14 cellular contexts compared by ENCODE assay signal in the genomic region with DNA sequence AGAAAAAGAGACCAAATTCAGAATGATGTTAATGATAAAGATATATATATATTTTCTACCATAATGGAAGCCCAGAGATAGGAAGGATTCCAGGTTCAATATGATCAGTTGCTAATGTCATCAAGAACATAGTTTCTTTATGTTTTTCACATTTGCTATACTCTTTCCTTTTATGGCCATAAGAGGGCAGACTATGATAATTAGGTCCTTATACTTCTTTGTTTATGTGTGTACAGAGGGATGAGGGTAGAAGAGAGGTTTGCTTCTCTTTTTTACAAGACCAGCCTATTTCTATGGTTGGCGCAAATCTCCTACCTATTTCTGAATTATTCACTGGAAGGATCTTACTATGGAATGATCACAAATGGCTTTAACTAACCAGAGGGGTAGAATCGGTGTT. TPM values are rescaled to one million over a fixed set of nuclear protein-coding genes. Genes with fewer than 3 reads are reported as not detected.
A peak's percentile ranks its signal among the peaks of the same experiment; 100 is the strongest.
DNase-seq lines count a peak whose midpoint lies in the region; ATAC-seq, FAIRE-seq and TF ChIP-seq lines count a peak whose summit lies in the region.
"Not testable (repeated sequence)": the region's sequence is repeated elsewhere in the genome, so short reads cannot be mapped to it uniquely, and the experiment has no call there.
"Had no signal": no experiment of that assay in that cellular context is flagged by ENCODE, and none has a peak within 500 bp of the region (broad histone marks: within the 10 kb centered on the region; RNA-seq: fewer than 3 reads in every experiment).

No MANE protein-coding gene starts in this region.

- H2AFZ ChIP-seq in HCT116 (ENCODE audit: low read depth, low read length, poor library complexity, severe bottlenecking); IMR-90 (replicated peaks; ENCODE audit: low read length, poor library complexity); PC-3 (ENCODE audit: low read length); GM12878 (ENCODE audit: control insufficient read depth, low read depth, low read length): not testable (repeated sequence)

- not testable (repeated sequence) for H3K18ac ChIP-seq in IMR-90 (ENCODE audit: low read depth, low read length)

- H3K9me2 ChIP-seq in HCT116 (ENCODE audit: insufficient read depth); PC-3 (replicated peaks; ENCODE audit: low read length): not testable (repeated sequence)

- H3K36me3 Mint-ChIP-seq in chondrocyte (ENCODE audit: low read depth), result not testable (repeated sequence)

- H2AK5ac ChIP-seq in IMR-90 (ENCODE audit: low read depth, low read length), result not testable (repeated sequence)

- not testable (repeated sequence) for H3K9me3 Mint-ChIP-seq in chondrocyte (ENCODE audit: low read depth)

- TF ChIP-seq CTCF in HCT116 (IDR thresholded peaks at IDR 0.05 in 2 of 3, conservative IDR thresholded peaks at IDR 0.05 in 1 of 3; ENCODE audit: borderline replicate concordance in 1 of 3, insufficient read depth in 1 of 3, low read depth in 2 of 3, low read length in 2 of 3); IMR-90 (conservative IDR thresholded peaks at IDR 0.05; ENCODE audit: low read depth, low read length); PC-3 (conservative IDR thresholded peaks at IDR 0.05; ENCODE audit: low read depth, low read length); GM12878 (IDR thresholded peaks at IDR 0.05 in 2 of 3, conservative IDR thresholded peaks at IDR 0.05 in 1 of 3; ENCODE audit: control insufficient read depth in 2 of 3, extremely low read depth in 1 of 3, insufficient read depth in 1 of 3, low read depth in 3 of 3, low read length in 3 of 3): not testable (repeated sequence)
- peak; percentile 24 for TF ChIP-seq CTCF in chondrocyte (IDR thresholded peaks at IDR 0.05)

- H3K9me1 ChIP-seq in IMR-90 (ENCODE audit: insufficient read depth, low read length), result not testable (repeated sequence)

- intact Hi-C loops in HCT116 (cut with micrococcal nuclease); IMR-90 (cut with micrococcal nuclease); PC-3 (cut with micrococcal nuclease); GM12878 (cut with micrococcal nuclease; ENCODE audit: unreplicated experiment): not testable (repeated sequence)

- H2BK20ac ChIP-seq in IMR-90 (ENCODE audit: low read depth, low read length), result not testable (repeated sequence)

- H4K5ac ChIP-seq in IMR-90 (ENCODE audit: low read depth, low read length), result not testable (repeated sequence)

- H3K4ac ChIP-seq in IMR-90 (ENCODE audit: low read depth, low read length), result not testable (repeated sequence)

- not testable (repeated sequence) for DNase-seq in HCT116 (ENCODE audit: low read depth, low spot score); IMR-90; PC-3; RCC 7860 (ENCODE audit: low spot score); GM12878 (ENCODE audit: low read depth, low spot score); chondrocyte (ENCODE audit: low spot score)

- H3K79me2 ChIP-seq in HCT116 (ENCODE audit: insufficient read depth, low read length); PC-3 (ENCODE audit: low read length); GM12878 (ENCODE audit: control insufficient read depth, insufficient read depth, low read length): not testable (repeated sequence)

- H3K23ac ChIP-seq in IMR-90 (ENCODE audit: low read depth, low read length), result not testable (repeated sequence)

- not testable (repeated sequence) for H3K4me3 Mint-ChIP-seq in chondrocyte (ENCODE audit: unreplicated experiment)

- dilution Hi-C loops in IMR-90 (cut with HindIII; ENCODE audit: low sequenced_read_pairs, unreplicated experiment), result not testable (repeated sequence)

- H3K14ac ChIP-seq in IMR-90 (replicated peaks; ENCODE audit: low read depth, low read length), result not testable (repeated sequence)

- ATAC-seq in HCT116, result peak; percentile 69
- ATAC-seq in IMR-90 (ENCODE audit: low read depth), result peak; percentile 72
- ATAC-seq in PC-3, result peak; percentile 49; the same call in 1 of the 2 replicates
- peak; percentile 54; the same call in 1 of the 3 replicates for ATAC-seq in SK-N-SH treated with all-trans-retinoic acid at 6 μM for 48 hours
- 0 out of 3 replicates have a peak, but pooled peaks have one; percentile 22 for ATAC-seq in GM12878

- not testable (repeated sequence) for H3K27me3 ChIP-seq in HCT116 (ENCODE audit: insufficient read depth, low read length); IMR-90 (ENCODE audit: control insufficient read depth, insufficient read depth, low read length); PC-3 (ENCODE audit: low read length); GM12878 (replicated peaks in 1 of 2; ENCODE audit: control insufficient read depth in 2 of 2, insufficient read depth in 2 of 2, low read length in 1 of 2)

- H3K4me1 Mint-ChIP-seq in chondrocyte (ENCODE audit: low read depth), result not testable (repeated sequence)

- CTCF ChIA-PET in HCT116 (lab: Charles Lee); IMR-90 (lab: Yijun Ruan, JAX); PC-3 (lab: Charles Lee); GM12878 (lab: Yijun Ruan, JAX): not testable (repeated sequence)

- not testable (repeated sequence) for H3K9me3 ChIP-seq in HCT116 (ENCODE audit: control insufficient read depth in 1 of 2, insufficient read depth in 1 of 2, low read depth in 1 of 2, low read length in 2 of 2); IMR-90 (ENCODE audit: control insufficient read depth, insufficient read depth, low read length); PC-3 (ENCODE audit: low read length); GM12878 (replicated peaks; ENCODE audit: control insufficient read depth, insufficient read depth, low read length)

- not testable (repeated sequence) for H3K36me3 ChIP-seq in HCT116 (ENCODE audit: control insufficient read depth in 1 of 2, insufficient read depth in 2 of 2, low read length in 2 of 2); IMR-90 (ENCODE audit: control insufficient read depth, insufficient read depth, low read length); PC-3 (ENCODE audit: low read depth, low read length); GM12878 (ENCODE audit: control insufficient read depth in 2 of 2, insufficient read depth in 2 of 2, low read length in 1 of 2)

- H3K27ac ChIP-seq in HCT116 (ENCODE audit: low read depth, low read length); IMR-90 (ENCODE audit: insufficient read depth, low read length); PC-3 (ENCODE audit: low read length); GM12878 (ENCODE audit: control insufficient read depth, insufficient read depth): not testable (repeated sequence)

- H3K27me3 Mint-ChIP-seq in chondrocyte (ENCODE audit: low read depth), result not testable (repeated sequence)

- H2BK120ac ChIP-seq in IMR-90 (ENCODE audit: low read depth, low read length), result not testable (repeated sequence)

- H4K91ac ChIP-seq in IMR-90 (ENCODE audit: insufficient read depth, low read depth, low read length), result not testable (repeated sequence)

- not testable (repeated sequence) for H3K4me3 ChIP-seq in HCT116 (replicated peaks in 1 of 2; ENCODE audit: low read depth in 1 of 2, low read length in 2 of 2); IMR-90 (ENCODE audit: insufficient read depth, low read depth, low read length); PC-3 (ENCODE audit: low read length); GM12878

- H4K20me1 ChIP-seq in HCT116 (ENCODE audit: insufficient read depth); IMR-90 (ENCODE audit: insufficient read depth, low read length); PC-3 (ENCODE audit: low read length); GM12878 (ENCODE audit: control insufficient read depth, insufficient read depth): not testable (repeated sequence)

- BruUV-seq in HCT116 (replicated peaks; lab: Mats Ljungman, UMichigan); IMR-90 (replicated peaks; lab: Mats Ljungman, UMichigan); PC-3 (replicated peaks; lab: Mats Ljungman, UMichigan); GM12878 (replicated peaks; lab: Mats Ljungman, UMichigan): not testable (repeated sequence)

- H3K9ac ChIP-seq in HCT116 (ENCODE audit: low read length); IMR-90 (ENCODE audit: low read depth, low read length); PC-3 (ENCODE audit: low read length); GM12878 (ENCODE audit: control insufficient read depth, insufficient read depth, low read length): not testable (repeated sequence)

- TF ChIP-seq EP300 in GM12878 (IDR thresholded peaks at IDR 0.05; ENCODE audit: borderline replicate concordance in 1 of 2, control insufficient read depth in 1 of 2, low read depth in 2 of 2, low read length in 2 of 2), result not testable (repeated sequence)

- H3K4me1 ChIP-seq in HCT116 (ENCODE audit: control insufficient read depth in 1 of 2, insufficient read depth in 2 of 2, low read length in 2 of 2); IMR-90 (ENCODE audit: control insufficient read depth, insufficient read depth, low read length); PC-3 (ENCODE audit: insufficient read depth, low read length); GM12878 (ENCODE audit: control insufficient read depth, insufficient read depth, low read length): not testable (repeated sequence)

- WGBS in IMR-90 (ENCODE audit: extremely low coverage in 2 of 2, insufficient read length in 1 of 2), 2 experiments, result no CpG with 5 or more reads among the region's 2 CpGs
- 80% methylated on average over 2 of the region's 2 CpGs for WGBS in GM12878 (ENCODE audit: insufficient coverage, insufficient replicate concordance, low lambda C conversion rate, missing lambda C conversion rate)

- TF ChIP-seq POLR2A in HCT116 (IDR thresholded peaks at IDR 0.05; ENCODE audit: borderline replicate concordance, extremely low read depth, insufficient read depth, insufficient read length); IMR-90 (IDR thresholded peaks at IDR 0.05; ENCODE audit: low read depth, low read length); GM12878 (IDR thresholded peaks at IDR 0.05; ENCODE audit: low read depth, low read length): not testable (repeated sequence)

- POLR2A ChIA-PET in HCT116 (lab: Charles Lee); IMR-90 (lab: Charles Lee; ENCODE audit: unreplicated experiment); PC-3 (lab: Charles Lee; ENCODE audit: unreplicated experiment); GM12878 (lab: Charles Lee): not testable (repeated sequence)

- H2BK5ac ChIP-seq in IMR-90 (ENCODE audit: low read depth, low read length, poor library complexity, severe bottlenecking), result not testable (repeated sequence)

- RAD21 ChIA-PET in HCT116 (lab: Charles Lee; ENCODE audit: low non-redundant PET in 1 of 2, low total read pairs in 2 of 2, uncharacterized antibody in 2 of 2, unreplicated experiment in 2 of 2); GM12878 (lab: Charles Lee; ENCODE audit: unreplicated experiment): not testable (repeated sequence)

- not testable (repeated sequence) for H2AK9ac ChIP-seq in IMR-90 (replicated peaks; ENCODE audit: low read depth, low read length, poor library complexity)

- SMC1A ChIA-PET in GM12878 (lab: Charles Lee; ENCODE audit: uncharacterized antibody, unreplicated experiment), result not testable (repeated sequence)

- peak; percentile 70 for FAIRE-seq in RCC 7860 (lab: Jason Lieb, UNC)
- FAIRE-seq in GM12878 (lab: Jason Lieb, UNC), result not testable (repeated sequence)

- not testable (repeated sequence) for H3K4me2 ChIP-seq in HCT116 (ENCODE audit: low read length); IMR-90 (ENCODE audit: low read depth, low read length); PC-3 (ENCODE audit: low read length); GM12878 (ENCODE audit: control insufficient read depth, insufficient read depth)

- H3K27ac Mint-ChIP-seq in chondrocyte (ENCODE audit: unreplicated experiment), result not testable (repeated sequence)

- not testable (repeated sequence) for TF ChIP-seq RAD21 in HCT116 (IDR thresholded peaks at IDR 0.05; ENCODE audit: low read depth); IMR-90 (IDR thresholded peaks at IDR 0.05; ENCODE audit: low read length); GM12878 (IDR thresholded peaks at IDR 0.05; ENCODE audit: insufficient read depth, low read depth, low read length)

- not testable (repeated sequence) for H2BK15ac ChIP-seq in IMR-90 (ENCODE audit: low read depth, low read length)

- not testable (repeated sequence) for H4K8ac ChIP-seq in IMR-90 (ENCODE audit: low read depth in 2 of 2, low read length in 2 of 2)

- not testable (repeated sequence) for H3K56ac ChIP-seq in IMR-90 (ENCODE audit: extremely low read depth, insufficient read depth, low read length)

- H3K79me1 ChIP-seq in IMR-90 (ENCODE audit: low read depth in 1 of 2, low read length in 2 of 2), result not testable (repeated sequence)

- H3F3A ChIP-seq in PC-3 (ENCODE audit: low read length, unreplicated experiment), result not testable (repeated sequence)

- in situ Hi-C loops in IMR-90 (cut with MboI; ENCODE audit: low sequenced_read_pairs); GM12878 (cut with MboI): not testable (repeated sequence)

RNA-seq across cellular contexts. Expression of a gene that starts 52.1 kb away (rescaled TPM):
- total RNA-seq in HCT116 (2021; ENCODE audit: unreplicated experiment) (not detected), IMR-90 (2012; rRNA removed) (not detected in 2 replicates), PC-3 (2014; rRNA removed) (3.6 and 3.9 TPM in 2 replicates), GM12878 (2014; rRNA removed) (0.05 TPM in 1 of 2 replicates, not detected in the other), GM12878 (2014; rRNA removed; fragmentation: Illumina TruSeq; extraction: Trizol) (not detected in 2 replicates), GM12878 (2021) (0.26 TPM in 1 of 2 replicates, not detected in the other), chondrocyte (not detected in 3 replicates)
- 0.01 TPM in 1 of 2 replicates, not detected in the other for polyA plus RNA-seq in HCT116 (2012)
- polyA plus RNA-seq in IMR-90 (2012; rRNA removed) (0.14 TPM in 1 of 2 replicates, not detected in the other), GM12878 (2011; rRNA removed) (3.4 and 3.9 TPM in 2 replicates), GM12878 (2014; fragmentation: Illumina TruSeq; extraction: Trizol) (not detected in 2 replicates), GM12878 (2014; fragmentation: Nextera tagmentation; extraction: Ambion mirVana) (under 1 TPM; 0.07 to 0.08 TPM), GM12878 (2014; rRNA removed) (0.04 TPM in 1 of 2 replicates, not detected in the other), GM12878 (2016; fragmentation: Nextera tagmentation; extraction: Ambion mirVana) (under 1 TPM in 1 of 2 experiments, not detected in 1; 0.12 TPM)
- not detected in 2 replicates for polyA plus RNA-seq in IMR-90 (2012; cell fraction: cytosol; rRNA removed)
- polyA plus RNA-seq in IMR-90 (2012; cell fraction: nucleus; rRNA removed; ENCODE audit: low replicate concordance), result 0.07 TPM in 1 of 2 replicates, not detected in the other
- total RNA-seq in GM12878 (2013; cell fraction: nucleolus; rRNA removed), result 3.9 and 4.8 TPM in 2 replicates
- polyA plus RNA-seq in GM12878 (2011; ENCODE audit: low read depth), result not detected
- polyA plus RNA-seq in GM12878 (2011; cell fraction: cytosol; rRNA removed), result 0.87 and 0.95 TPM in 2 replicates
- 5.5 and 9.3 TPM in 2 replicates for polyA plus RNA-seq in GM12878 (2011; cell fraction: nucleus; rRNA removed)
- 0.07 TPM in 1 of 2 replicates, not detected in the other for polyA plus RNA-seq in GM12878 (2012)
- 7.6 and 8.9 TPM in 2 replicates for polyA minus RNA-seq in GM12878 (2011; rRNA and poly(A)+ RNA removed)
- polyA minus RNA-seq in GM12878 (2011; cell fraction: cytosol; rRNA and poly(A)+ RNA removed), result 1.5 and 3.3 TPM in 2 replicates
- polyA minus RNA-seq in GM12878 (2011; cell fraction: nucleus; rRNA and poly(A)+ RNA removed), result 8.1 and 11.5 TPM in 2 replicates
- total RNA-seq: A172; A673; Caco-2; CD4-positive, CD25-positive, alpha-beta regulatory T cell; Daoy had no signal
- polyA plus RNA-seq: AG04450, CD14-positive monocyte had no signal

Comparison
In these comparisons a context has a peak if more than half of its experiments do, and no peak if none do; other contexts are left out.
1. ATAC-seq: peak in every context shown above with its lines; median percentile 72 in IMR-90; 69 in HCT116; 54 in SK-N-SH treated with all-trans-retinoic acid at 6 μM for 48 hours; 49 in PC-3; 22 in GM12878.